8 cellular contexts compared by ENCODE assay signal in genomic region chr12:34218193-34219045, GRCh38.
A peak's percentile ranks its signal among the peaks of the same experiment; 100 is the strongest.
DNase-seq lines count a peak whose midpoint lies in the region; ATAC-seq and TF ChIP-seq lines count a peak whose summit lies in the region.

No MANE protein-coding gene starts in this region.

- DNase-seq in activated gamma-delta T cell treated with Interleukin-2 at 50 U/mL for 16 hours (peak; percentile 61), activated gamma-delta T cell (lab: John Stamatoyannopoulos, UW) (no peak), NCI-H2107 (lab: John Stamatoyannopoulos, UW) (peak; percentile 7), cerebellar cortex (ENCODE audit: low spot score) (peak; percentile 54), kidney tubule cell (ENCODE audit: low spot score) (peak; percentile 73)
- DNase-seq in stimulated activated CD4-positive, alpha-beta T cell treated with anti-CD3 and anti-CD28 coated beads, Interleukin-1b, Interleukin-23, amount 100 ng/mL, for 48 hours = peak; percentile 58

- ATAC-seq in HG03045 (IDR thresholded peaks at IDR 0.05; ENCODE audit: unreplicated experiment) = peak; percentile 79

- TF ChIP-seq CTCF in WI38 (IDR thresholded peaks at IDR 0.05; ENCODE audit: low read depth, low read length) = peak; percentile 66

- H3K4me3 ChIP-seq in WI38 (ENCODE audit: low read depth, low read length) = 0 out of 2 replicates have a peak overlapping the region, but pooled peaks have one; percentile 14
